11 cellular contexts compared by ENCODE assay signal in genomic region chr3:69691860-69692259, GRCh38. TPM values are rescaled to one million over a fixed set of nuclear protein-coding genes. Genes with fewer than 3 reads are reported as not detected.
DNase-seq lines count a peak whose midpoint lies in the region; ATAC-seq, FAIRE-seq and TF ChIP-seq lines count a peak whose summit lies in the region.
"Had no signal": no experiment of that assay in that cellular context is flagged by ENCODE, and none has a peak within 500 bp of the region (broad histone marks: within the 10 kb centered on the region; RNA-seq: fewer than 3 reads in every experiment).

No MANE protein-coding gene starts in this region.

- TF ChIP-seq CTCF in K562 (IDR thresholded peaks at IDR 0.05 in 2 of 3, conservative IDR thresholded peaks at IDR 0.05 in 1 of 3; ENCODE audit: insufficient read depth in 2 of 3, low read depth in 1 of 3, low read length in 3 of 3) (no peak), suprapubic skin (IDR thresholded peaks at IDR 0.05) (no peak)

- no peak overlapping the region for H2BK15ac ChIP-seq in mesenchymal stem cell (ENCODE audit: low read depth, poor library complexity, severe bottlenecking)

- H3K27ac ChIP-seq in K562 (ENCODE audit: extremely low read depth, low read depth, low read length) (no peak overlapping the region), mesenchymal stem cell (ENCODE audit: low read length, poor library complexity, severe bottlenecking) (no peak overlapping the region), suprapubic skin (peak overlapping the region; percentile 46)

- no peak overlapping the region for H3K4ac ChIP-seq in mesenchymal stem cell (ENCODE audit: low read depth in 1 of 2, low read length in 2 of 2)

- H3K9ac ChIP-seq in K562 (ENCODE audit: insufficient read depth in 1 of 2, low read depth in 2 of 2, low read length in 2 of 2) (no peak overlapping the region), mesenchymal stem cell (ENCODE audit: low read length) (peak overlapping the region; percentile 13)

- H3K27me3 ChIP-seq in K562 (ENCODE audit: control insufficient read depth in 2 of 2, insufficient read depth in 2 of 2, low read length in 2 of 2) (no peaks in the 10 kb centered on the region), mesenchymal stem cell (ENCODE audit: control insufficient read depth in 1 of 2, insufficient read depth in 1 of 2, low read length in 2 of 2) (no peaks in the 10 kb centered on the region), suprapubic skin (no peaks in the 10 kb centered on the region)
- H3K27me3 ChIP-seq: BE2C had no signal

- ATAC-seq in K562 (no peak), HG02571 (IDR thresholded peaks at IDR 0.05; ENCODE audit: unreplicated experiment) (no peak)

- POLR2A ChIA-PET in K562 (lab: Yijun Ruan, JAX): interaction anchor here (0.5 to 1.0 kb wide), 2 partner anchors 100 to 1883 kb away, joined by 3 read pairs; no protein-coding TSS in a partner anchor

- no peak overlapping the region for H3K14ac ChIP-seq in mesenchymal stem cell (ENCODE audit: low read length in 2 of 2)

- DNase-seq in NCI-H69 (lab: John Stamatoyannopoulos, UW) (peak; percentile 16), K562 (ENCODE audit: extremely low read depth in 1 of 4, low spot score in 3 of 4) (no peak), mesenchymal stem cell (no peak), suprapubic skin (ENCODE audit: low spot score in 2 of 2) (no peak), NCI-H1048 (lab: John Stamatoyannopoulos, UW) (no peak), NCI-H748 (lab: John Stamatoyannopoulos, UW; ENCODE audit: unreplicated experiment) (no peak)
- DNase-seq: CD4-positive, alpha-beta T cell; NCI-H187 treated with DMSO at 0.1 percent for 48 hours; NCI-H748 treated with DMSO at 0.1 percent for 48 hours had no signal

- no peak overlapping the region for H4K91ac ChIP-seq in mesenchymal stem cell (ENCODE audit: low read length)

- in situ Hi-C loops in K562 (cut with MboI): loop anchor here (10.0 kb wide), 1 partner anchor 253 kb away; no protein-coding TSS in a partner anchor

- TF ChIP-seq EP300 in K562 (IDR thresholded peaks at IDR 0.05; ENCODE audit: low read length) (no peak), suprapubic skin (IDR thresholded peaks at IDR 0.05) (no peak)

- H2AFZ ChIP-seq in K562 (ENCODE audit: low read depth, low read length) (0 out of 2 replicates have a peak overlapping the region, but pooled peaks have one; percentile 26), mesenchymal stem cell (ENCODE audit: low read depth, low read length) (no peak overlapping the region)

- H3K36me3 ChIP-seq in K562 (ENCODE audit: control insufficient read depth, insufficient read depth, low read length) (no peaks in the 10 kb centered on the region), mesenchymal stem cell (ENCODE audit: control insufficient read depth in 1 of 2, insufficient read depth in 2 of 2, low read depth in 1 of 2, low read length in 2 of 2) (no peaks in the 10 kb centered on the region), suprapubic skin (no peaks in the 10 kb centered on the region)
- H3K36me3 ChIP-seq: BE2C had no signal

- FAIRE-seq in K562 (lab: Jason Lieb, UNC): no peak

- no peaks in the 10 kb centered on the region for H3K9me1 ChIP-seq in K562 (ENCODE audit: control insufficient read depth, insufficient read depth, low read length)

- H4K8ac ChIP-seq in mesenchymal stem cell (ENCODE audit: low read length): no peak overlapping the region

- no peak overlapping the region for H3K23ac ChIP-seq in mesenchymal stem cell (ENCODE audit: low read length in 2 of 2)

- H3K4me3 ChIP-seq in K562 (no peak overlapping the region), mesenchymal stem cell (ENCODE audit: insufficient read depth in 1 of 2, low read depth in 1 of 2, low read length in 2 of 2) (no peak overlapping the region), suprapubic skin (no peak overlapping the region)

- BruUV-seq in K562 (replicated peaks; lab: Mats Ljungman, UMichigan): no TSS peak

- WGBS in K562 (ENCODE audit: insufficient coverage, low coverage, missing lambda C conversion rate): 79% methylated on average over 4 of the region's 4 CpGs
- 87% methylated on average over 4 of the region's 4 CpGs for WGBS in mesenchymal stem cell
- 80% methylated on average over 4 of the region's 4 CpGs for WGBS in suprapubic skin

- no peak for TF ChIP-seq RAD21 in K562 (CRISPR knock-in tag; conservative IDR thresholded peaks at IDR 0.05 in 1 of 2, IDR thresholded peaks at IDR 0.05 in 1 of 2)

- no peak overlapping the region for H2BK5ac ChIP-seq in mesenchymal stem cell (ENCODE audit: low read depth, low read length, poor library complexity, severe bottlenecking)

- no peak overlapping the region for H2AK5ac ChIP-seq in mesenchymal stem cell (ENCODE audit: low read length, severe bottlenecking)

- H4K20me1 ChIP-seq in K562 (replicated peaks; ENCODE audit: control insufficient read depth, insufficient read depth, low read length): no peaks in the 10 kb centered on the region

- no peaks in the 10 kb centered on the region for H3K9me3 ChIP-seq in K562 (replicated peaks; ENCODE audit: control insufficient read depth, insufficient read depth, low read depth, low read length)
- no peaks in the 10 kb centered on the region for H3K9me3 ChIP-seq in mesenchymal stem cell (ENCODE audit: control insufficient read depth, low read length)
- no peaks in the 10 kb centered on the region for H3K9me3 ChIP-seq in suprapubic skin
- H3K9me3 ChIP-seq: BE2C had no signal

- H2BK12ac ChIP-seq in mesenchymal stem cell (ENCODE audit: low read length in 2 of 2): no peak overlapping the region

- H3K4me2 ChIP-seq in K562 (ENCODE audit: insufficient read depth, low read length) (no peak overlapping the region), mesenchymal stem cell (ENCODE audit: low read length, poor library complexity, severe bottlenecking) (no peak overlapping the region)

- H3K4me1 ChIP-seq in K562 (replicated peaks in 1 of 2; ENCODE audit: control insufficient read depth in 2 of 2, insufficient read depth in 2 of 2, low read length in 2 of 2) (peaks cover 11 to 12% of the 10 kb centered on the region in 2 experiments; a peak in 4 of 5 replicates), mesenchymal stem cell (ENCODE audit: control insufficient read depth, insufficient read depth, low read depth, low read length) (peaks cover 4% of the 10 kb centered on the region), suprapubic skin (peaks cover 11% of the 10 kb centered on the region)

- intact Hi-C loops in K562 (cut with micrococcal nuclease): loop anchor here (1.0 to 2.0 kb wide), 5 partner anchors 27 to 256 kb away; partner anchors contain the start of gene MITF

- TF ChIP-seq POLR2A in K562 (conservative IDR thresholded peaks at IDR 0.05): no peak
- no peak for TF ChIP-seq POLR2A in suprapubic skin (IDR thresholded peaks at IDR 0.05)

- no peaks in the 10 kb centered on the region for H3K79me1 ChIP-seq in mesenchymal stem cell (replicated peaks; ENCODE audit: low read length, poor library complexity, severe bottlenecking)

- H2BK120ac ChIP-seq in mesenchymal stem cell (ENCODE audit: low read depth, low read length): no peak overlapping the region

- H3K18ac ChIP-seq in mesenchymal stem cell (ENCODE audit: low read depth in 1 of 2, low read length in 2 of 2): no peak overlapping the region

- CTCF ChIA-PET in K562 (lab: Yijun Ruan, JAX; ENCODE audit: low intra/inter-chr PET ratio): interaction anchor here (1.5 kb wide), 1 partner anchor 256 kb away, joined by 22 read pairs; no protein-coding TSS in a partner anchor

- H3K79me2 ChIP-seq in K562 (ENCODE audit: control insufficient read depth, insufficient read depth, low read length): no peaks in the 10 kb centered on the region

TF ChIP-seq in K562, 482 proteins besides CTCF, POLR2A, EP300 and RAD21:
- TF ChIP-seq CEBPB (tag; IDR thresholded peaks at IDR 0.05) (peak; percentile 67), FOXO4 (CRISPR knock-in tag; IDR thresholded peaks at IDR 0.05) (no peak)

RNA-seq across cellular contexts. Expression of gene MITF, which starts 47.4 kb away (rescaled TPM):
- 14.1 and 25.5 TPM in 2 replicates for total RNA-seq in K562 (2011; cell fraction: chromatin; rRNA removed; ENCODE audit: low replicate concordance)
- total RNA-seq in K562 (2011; cell fraction: nucleolus; rRNA removed): 10.0 and 11.2 TPM in 2 replicates
- total RNA-seq in K562 (2011; cell fraction: nucleoplasm; rRNA removed): 19.1 and 23.1 TPM in 2 replicates
- total RNA-seq in K562 (2014; rRNA removed) (11.5 and 17.6 TPM in 2 replicates), K562 (2014; rRNA removed; fragmentation: Illumina TruSeq; extraction: Trizol) (11.1 and 13.5 TPM in 2 replicates), K562 (2015; rRNA removed; fragmentation: Illumina TruSeq; extraction: Trizol) (13.4 and 14.2 TPM in 2 replicates), K562 (2021) (14.6 and 16.5 TPM in 2 replicates), suprapubic skin (10 to 100 TPM; 19.4 to 35.3 (median 21.7) TPM)
- polyA plus RNA-seq in K562 (2011; rRNA removed) (9.7 and 10.1 TPM in 2 replicates), K562 (2014; fragmentation: Illumina TruSeq; extraction: Trizol) (10.7 and 14.9 TPM in 2 replicates), K562 (2014; fragmentation: Nextera tagmentation; extraction: Ambion mirVana) (1 to 10 TPM; 5.6 to 9.0 TPM), K562 (2014; rRNA removed) (8.4 and 8.7 TPM in 2 replicates)
- 9.3 and 11.5 TPM in 2 replicates for polyA plus RNA-seq in K562 (2011; cell fraction: cytosol; rRNA removed)
- 11.0 and 11.4 TPM in 2 replicates for polyA plus RNA-seq in K562 (2011; cell fraction: nucleus; rRNA removed)
- 7.4 and 9.4 TPM in 2 replicates for polyA plus RNA-seq in K562 (2012)
- polyA minus RNA-seq in K562 (2011; rRNA and poly(A)+ RNA removed): 32.4 and 33.9 TPM in 2 replicates
- 11.4 and 11.9 TPM in 2 replicates for polyA minus RNA-seq in K562 (2011; cell fraction: cytosol; rRNA and poly(A)+ RNA removed)
- 21.8 and 42.0 TPM in 2 replicates for polyA minus RNA-seq in K562 (2011; cell fraction: nucleus; rRNA and poly(A)+ RNA removed)
- polyA plus RNA-seq in mesenchymal stem cell (2013, experiment 1 of 2): 20.7 TPM
- polyA plus RNA-seq in mesenchymal stem cell (2013, experiment 2 of 2): 20.9 TPM
- total RNA-seq: CD4-positive, alpha-beta T cell had no signal
